Comparison of ENCODE assay signal across 8 cellular contexts in the genomic region with DNA sequence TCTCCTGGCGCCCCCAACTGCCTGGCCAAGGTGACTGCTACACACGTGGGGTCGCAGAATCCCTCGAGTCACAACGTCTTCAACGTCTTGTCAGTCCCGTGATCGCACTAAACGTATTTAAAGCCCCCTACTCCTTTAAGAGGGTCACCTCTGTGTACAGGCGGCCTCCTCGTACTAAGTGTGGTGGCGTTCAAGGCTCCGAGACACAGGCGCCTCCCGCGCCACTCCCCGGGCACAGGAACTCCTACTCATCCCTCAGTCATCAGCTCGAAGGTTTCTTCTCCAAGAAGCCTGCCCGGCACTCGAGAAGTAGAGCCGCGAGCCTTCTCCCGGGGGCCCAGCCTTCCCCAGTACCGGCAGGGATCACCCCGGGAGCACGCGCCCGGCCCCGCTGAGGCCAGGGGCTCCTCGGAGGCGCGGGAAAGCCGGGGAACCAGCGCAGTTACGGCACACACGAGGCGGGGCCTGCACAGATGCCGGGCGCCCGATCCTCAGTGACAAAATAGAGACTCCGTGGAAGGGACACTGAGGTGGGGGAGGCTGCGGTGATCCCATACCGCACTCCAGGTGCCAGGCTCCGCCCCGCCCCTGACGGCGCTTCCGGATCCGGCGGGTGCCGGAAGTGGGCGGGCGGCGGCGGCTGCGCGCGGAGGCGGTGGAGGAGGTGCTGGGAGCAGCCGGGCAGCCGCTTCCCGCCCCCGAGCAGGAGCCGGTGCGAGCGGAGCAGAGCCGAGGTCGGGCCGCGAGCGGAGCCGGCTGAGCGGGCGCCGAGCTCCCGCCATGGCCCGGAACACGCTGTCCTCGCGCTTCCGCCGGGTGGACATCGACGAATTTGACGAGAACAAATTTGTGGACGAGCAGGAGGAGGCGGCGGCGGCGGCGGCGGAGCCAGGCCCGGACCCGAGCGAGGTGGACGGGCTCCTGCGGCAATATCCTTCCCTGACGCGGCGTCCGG. TPM values are rescaled to one million over a fixed set of nuclear protein-coding genes. Genes with fewer than 3 reads are reported as not detected.
DNase-seq lines count a peak whose midpoint lies in the region; ATAC-seq and TF ChIP-seq lines count a peak whose summit lies in the region.

No MANE protein-coding gene starts in this region.

- H3K36me3 ChIP-seq in kidney epithelial cell (ENCODE audit: control insufficient read depth, insufficient read depth, low read length), result peaks cover 2% of the 10 kb centered on the region

- no peaks in the 10 kb centered on the region for H3K27me3 ChIP-seq in kidney epithelial cell (ENCODE audit: control insufficient read depth, insufficient read depth, low read length)

- H3K4me3 ChIP-seq in AG09309 (ENCODE audit: control insufficient read depth, low read depth, low read length), result peak overlapping the region; percentile 99
- peak overlapping the region; percentile 97 for H3K4me3 ChIP-seq in kidney epithelial cell (ENCODE audit: low read depth, low read length)

- ATAC-seq in GM18867 (IDR thresholded peaks at IDR 0.05; ENCODE audit: unreplicated experiment), result peak; percentile 66
- ATAC-seq in HG03097 (IDR thresholded peaks at IDR 0.05; ENCODE audit: low FRiP score, unreplicated experiment), result peak; percentile 64

- DNase-seq in AG09309 (ENCODE audit: low read depth) (no peak), NCI-H2227 treated with DMSO at 0.1 percent for 48 hours (lab: John Stamatoyannopoulos, UW) (peak; percentile 73), cerebellar nuclear complex (lab: John Stamatoyannopoulos, UW) (peak; percentile 23 to 57), kidney epithelial cell (ENCODE audit: low read depth) (no peak)
- peak; percentile 93 for DNase-seq in activated CD4-positive, CD25-positive, alpha-beta regulatory T cell treated with anti-CD3 and anti-CD28 coated beads, Interleukin-2, amount 50 U/mL, for 72 hours
- DNase-seq in stimulated activated CD4-positive, alpha-beta T cell treated with anti-CD3 and anti-CD28 coated beads, Interleukin-15, amount 100 ng/mL, for 24 hours, result peak; percentile 94

- TF ChIP-seq CTCF in AG09309 (IDR thresholded peaks at IDR 0.05; ENCODE audit: control insufficient read depth, insufficient read depth, low read depth, low read length, missing control alignments) (peak; percentile 26), kidney epithelial cell (IDR thresholded peaks at IDR 0.05; ENCODE audit: insufficient read depth, low read length, poor library complexity, severe bottlenecking) (peak; percentile 33)

RNA-seq across cellular contexts. Expression of a gene that starts 6.9 kb away (rescaled TPM):
- 31.1 and 36.3 TPM in 2 replicates for total RNA-seq in kidney epithelial cell

RNA-seq across cellular contexts. Expression of a gene that starts 7.0 kb away (rescaled TPM):
- 3,097 and 3,310 TPM in 2 replicates for total RNA-seq in kidney epithelial cell

RNA-seq across cellular contexts. Expression of a gene that starts 15.5 kb away (rescaled TPM):
- not detected in 2 replicates for total RNA-seq in kidney epithelial cell

Comparison
In these comparisons a context has a peak if more than half of its experiments do, and no peak if none do; other contexts are left out.
1. DNase-seq: peak in NCI-H2227 treated with DMSO at 0.1 percent for 48 hours (single experiment), activated CD4-positive, CD25-positive, alpha-beta regulatory T cell treated with anti-CD3 and anti-CD28 coated beads, Interleukin-2, amount 50 U/mL, for 72 hours (single experiment), cerebellar nuclear complex (2 of 2) and stimulated activated CD4-positive, alpha-beta T cell treated with anti-CD3 and anti-CD28 coated beads, Interleukin-15, amount 100 ng/mL, for 24 hours (single experiment); none in AG09309 (single experiment) and kidney epithelial cell (single experiment).